In genomic region chr16:72124761-72125634, GRCh38 we compare ENCODE assay signal across 8 cellular contexts.
DNase-seq lines count a peak whose midpoint lies in the region; ATAC-seq lines count a peak whose summit lies in the region.

No MANE protein-coding gene starts in this region.

- peak; percentile 58 for ATAC-seq in HG03108 (IDR thresholded peaks at IDR 0.05; ENCODE audit: unreplicated experiment)
- no peak for ATAC-seq in GM19455 (IDR thresholded peaks at IDR 0.05; ENCODE audit: unreplicated experiment)

- DNase-seq in GF-D8 (lab: John Stamatoyannopoulos, UW) (peak; percentile 20), NCI-H526 (lab: John Stamatoyannopoulos, UW) (peak; percentile 15 to 58), medulla oblongata (ENCODE audit: extremely low spot score) (peak; percentile 93)
- DNase-seq in activated CD4-positive, alpha-beta T cell treated with anti-CD3 and anti-CD28 coated beads, Interleukin-2, amount 50 U/mL, for 48 hours: peak; percentile 69 to 72
- peak; percentile 41 for DNase-seq in effector CD4-positive, alpha-beta T cell
- DNase-seq in stimulated activated CD8-positive, alpha-beta memory T cell treated with anti-CD3 and anti-CD28 coated beads, Interleukin-15, amount 100 ng/mL, for 1 hour (ENCODE audit: low read depth): peak; percentile 16

Comparison
In these comparisons a context has a peak if more than half of its experiments do, and no peak if none do; other contexts are left out.
1. DNase-seq: peak in every context shown above with its lines; median percentile 93 in medulla oblongata; 70 in activated CD4-positive, alpha-beta T cell treated with anti-CD3 and anti-CD28 coated beads, Interleukin-2, amount 50 U/mL, for 48 hours; 41 in effector CD4-positive, alpha-beta T cell; 36 in NCI-H526; 20 in GF-D8; 16 in stimulated activated CD8-positive, alpha-beta memory T cell treated with anti-CD3 and anti-CD28 coated beads, Interleukin-15, amount 100 ng/mL, for 1 hour.